11 cellular contexts compared by ENCODE assay signal in the genomic region with DNA sequence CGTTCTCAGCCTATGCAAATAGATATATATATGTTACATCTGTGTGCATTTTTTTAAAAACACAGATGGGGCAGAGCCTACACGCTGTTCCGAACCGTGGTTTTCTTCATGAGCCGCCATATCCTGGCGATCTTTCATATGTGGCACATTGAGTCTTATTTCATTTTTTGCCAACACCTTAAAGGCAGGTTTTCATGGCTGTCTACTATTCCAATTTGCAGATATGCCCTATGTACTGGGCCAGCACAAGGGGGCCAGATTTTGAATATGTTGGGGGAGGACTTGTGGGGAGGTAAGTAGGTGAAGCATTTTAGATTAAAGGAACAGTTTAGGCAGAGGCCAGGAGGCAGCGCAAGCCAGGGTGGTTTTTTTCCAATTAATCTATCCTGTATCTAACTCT. TPM values are rescaled to one million over a fixed set of nuclear protein-coding genes. Genes with fewer than 3 reads are reported as not detected.
"Had no signal": no experiment of that assay in that cellular context is flagged by ENCODE, and none has a peak within 500 bp of the region (broad histone marks: within the 10 kb centered on the region; RNA-seq: fewer than 3 reads in every experiment).

No MANE protein-coding gene starts in this region.

- DNase-seq: IMR-90, Karpas-422, KBM-7, KG1 had no signal

- ATAC-seq: HepG2 had no signal

- H3K27ac ChIP-seq: HL-60, KMS-11 had no signal

- H3K4me2 ChIP-seq: KMS-11 had no signal

- FAIRE-seq: HepG2, HTR-8/SVneo had no signal

- H3K9ac ChIP-seq: KMS-11 had no signal

RNA-seq across cellular contexts. Expression of a gene that starts 16.0 kb away (rescaled TPM):
- total RNA-seq: HepG2, HT-29 had no signal
- polyA plus RNA-seq: HepG2, IgD-negative memory B cell had no signal

RNA-seq across cellular contexts. Expression of a gene that starts 57.7 kb away (rescaled TPM):
- total RNA-seq: HepG2, HT1080, IMR-90 had no signal
- polyA plus RNA-seq: IgD-negative memory B cell, IMR-90 had no signal
